In genomic region chr12:93645702-93646101, GRCh38 we compare ENCODE assay signal across 2 cellular contexts.
TF ChIP-seq lines count a peak whose summit lies in the region.

No MANE protein-coding gene starts in this region.

TF ChIP-seq in HepG2, 621 proteins besides CTCF, POLR2A, EP300 and RAD21:
- TF ChIP-seq SKIL (CRISPR knock-in tag; IDR thresholded peaks at IDR 0.05; ENCODE audit: borderline replicate concordance) (no peak), MNT (IDR thresholded peaks at IDR 0.05) (no peak), MAFK (conservative IDR thresholded peaks at IDR 0.05 in 1 of 2, IDR thresholded peaks at IDR 0.05 in 1 of 2; ENCODE audit: low read length in 2 of 2) (peak; percentile 9 to 49; a peak in 1 of 4 replicates)

TF ChIP-seq in SK-N-SH treated with all-trans-retinoic acid at 6 μM for 48 hours, 23 proteins besides CTCF, POLR2A, EP300 and RAD21:
- TF ChIP-seq, protein P1, sequence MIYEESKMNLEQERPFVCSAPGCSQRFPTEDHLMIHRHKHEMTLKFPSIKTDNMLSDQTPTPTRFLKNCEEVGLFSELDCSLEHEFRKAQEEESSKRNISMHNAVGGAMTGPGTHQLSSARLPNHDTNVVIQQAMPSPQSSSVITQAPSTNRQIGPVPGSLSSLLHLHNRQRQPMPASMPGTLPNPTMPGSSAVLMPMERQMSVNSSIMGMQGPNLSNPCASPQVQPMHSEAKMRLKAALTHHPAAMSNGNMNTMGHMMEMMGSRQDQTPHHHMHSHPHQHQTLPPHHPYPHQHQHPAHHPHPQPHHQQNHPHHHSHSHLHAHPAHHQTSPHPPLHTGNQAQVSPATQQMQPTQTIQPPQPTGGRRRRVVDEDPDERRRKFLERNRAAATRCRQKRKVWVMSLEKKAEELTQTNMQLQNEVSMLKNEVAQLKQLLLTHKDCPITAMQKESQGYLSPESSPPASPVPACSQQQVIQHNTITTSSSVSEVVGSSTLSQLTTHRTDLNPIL (CRISPR knock-in tag; IDR thresholded peaks at IDR 0.05; ENCODE audit: low read depth), result no peak
- no peak for TF ChIP-seq ZC3H10 (CRISPR knock-in tag; IDR thresholded peaks at IDR 0.05)
- TF ChIP-seq PATZ1 (CRISPR knock-in tag; IDR thresholded peaks at IDR 0.05; ENCODE audit: borderline replicate concordance), result no peak
- TF ChIP-seq POU6F1 (CRISPR knock-in tag; IDR thresholded peaks at IDR 0.05; ENCODE audit: borderline replicate concordance, low read depth), result no peak
- TF ChIP-seq ZNF565 (CRISPR knock-in tag; conservative IDR thresholded peaks at IDR 0.05; ENCODE audit: low read depth), result no peak
- TF ChIP-seq PPARA (CRISPR knock-in tag; IDR thresholded peaks at IDR 0.05; ENCODE audit: borderline replicate concordance), result no peak
- TF ChIP-seq, protein P2, sequence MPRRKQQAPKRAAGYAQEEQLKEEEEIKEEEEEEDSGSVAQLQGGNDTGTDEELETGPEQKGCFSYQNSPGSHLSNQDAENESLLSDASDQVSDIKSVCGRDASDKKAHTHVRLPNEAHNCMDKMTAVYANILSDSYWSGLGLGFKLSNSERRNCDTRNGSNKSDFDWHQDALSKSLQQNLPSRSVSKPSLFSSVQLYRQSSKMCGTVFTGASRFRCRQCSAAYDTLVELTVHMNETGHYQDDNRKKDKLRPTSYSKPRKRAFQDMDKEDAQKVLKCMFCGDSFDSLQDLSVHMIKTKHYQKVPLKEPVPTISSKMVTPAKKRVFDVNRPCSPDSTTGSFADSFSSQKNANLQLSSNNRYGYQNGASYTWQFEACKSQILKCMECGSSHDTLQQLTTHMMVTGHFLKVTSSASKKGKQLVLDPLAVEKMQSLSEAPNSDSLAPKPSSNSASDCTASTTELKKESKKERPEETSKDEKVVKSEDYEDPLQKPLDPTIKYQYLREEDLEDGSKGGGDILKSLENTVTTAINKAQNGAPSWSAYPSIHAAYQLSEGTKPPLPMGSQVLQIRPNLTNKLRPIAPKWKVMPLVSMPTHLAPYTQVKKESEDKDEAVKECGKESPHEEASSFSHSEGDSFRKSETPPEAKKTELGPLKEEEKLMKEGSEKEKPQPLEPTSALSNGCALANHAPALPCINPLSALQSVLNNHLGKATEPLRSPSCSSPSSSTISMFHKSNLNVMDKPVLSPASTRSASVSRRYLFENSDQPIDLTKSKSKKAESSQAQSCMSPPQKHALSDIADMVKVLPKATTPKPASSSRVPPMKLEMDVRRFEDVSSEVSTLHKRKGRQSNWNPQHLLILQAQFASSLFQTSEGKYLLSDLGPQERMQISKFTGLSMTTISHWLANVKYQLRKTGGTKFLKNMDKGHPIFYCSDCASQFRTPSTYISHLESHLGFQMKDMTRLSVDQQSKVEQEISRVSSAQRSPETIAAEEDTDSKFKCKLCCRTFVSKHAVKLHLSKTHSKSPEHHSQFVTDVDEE (CRISPR knock-in tag; IDR thresholded peaks at IDR 0.05), result no peak
- TF ChIP-seq ISL1 (CRISPR knock-in tag; IDR thresholded peaks at IDR 0.05), result no peak
- no peak for TF ChIP-seq ESRRG (CRISPR knock-in tag; IDR thresholded peaks at IDR 0.05)
- no peak for TF ChIP-seq CSDC2 (CRISPR knock-in tag; IDR thresholded peaks at IDR 0.05)
- no peak for TF ChIP-seq ARNTL (CRISPR knock-in tag; IDR thresholded peaks at IDR 0.05; ENCODE audit: borderline replicate concordance, low read depth)
- TF ChIP-seq ZNF70 (CRISPR knock-in tag; IDR thresholded peaks at IDR 0.05), result no peak
- no peak for TF ChIP-seq TOX (CRISPR knock-in tag; IDR thresholded peaks at IDR 0.05; ENCODE audit: borderline replicate concordance)
- no peak for TF ChIP-seq BACH2 (CRISPR knock-in tag; IDR thresholded peaks at IDR 0.05; ENCODE audit: borderline replicate concordance)
- no peak for TF ChIP-seq SNAI2 (CRISPR knock-in tag; IDR thresholded peaks at IDR 0.05)
- no peak for TF ChIP-seq OSR1 (CRISPR knock-in tag; IDR thresholded peaks at IDR 0.05)
- TF ChIP-seq, protein P3, sequence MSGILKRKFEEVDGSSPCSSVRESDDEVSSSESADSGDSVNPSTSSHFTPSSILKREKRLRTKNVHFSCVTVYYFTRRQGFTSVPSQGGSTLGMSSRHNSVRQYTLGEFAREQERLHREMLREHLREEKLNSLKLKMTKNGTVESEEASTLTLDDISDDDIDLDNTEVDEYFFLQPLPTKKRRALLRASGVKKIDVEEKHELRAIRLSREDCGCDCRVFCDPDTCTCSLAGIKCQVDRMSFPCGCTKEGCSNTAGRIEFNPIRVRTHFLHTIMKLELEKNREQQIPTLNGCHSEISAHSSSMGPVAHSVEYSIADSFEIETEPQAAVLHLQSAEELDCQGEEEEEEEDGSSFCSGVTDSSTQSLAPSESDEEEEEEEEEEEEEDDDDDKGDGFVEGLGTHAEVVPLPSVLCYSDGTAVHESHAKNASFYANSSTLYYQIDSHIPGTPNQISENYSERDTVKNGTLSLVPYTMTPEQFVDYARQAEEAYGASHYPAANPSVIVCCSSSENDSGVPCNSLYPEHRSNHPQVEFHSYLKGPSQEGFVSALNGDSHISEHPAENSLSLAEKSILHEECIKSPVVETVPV (CRISPR knock-in tag; IDR thresholded peaks at IDR 0.05), result no peak
- no peak for TF ChIP-seq TCF4 (CRISPR knock-in tag; IDR thresholded peaks at IDR 0.05; ENCODE audit: borderline replicate concordance)
